ENCODE assay signal across 23 cellular contexts in genomic region chr1:196538473-196538872, GRCh38.
DNase-seq lines count a peak whose midpoint lies in the region; TF ChIP-seq lines count a peak whose summit lies in the region.
"Had no signal": no experiment of that assay in that cellular context is flagged by ENCODE, and none has a peak within 500 bp of the region (broad histone marks: within the 10 kb centered on the region; RNA-seq: fewer than 3 reads in every experiment).

No MANE protein-coding gene starts in this region.

- H3K4me2 ChIP-seq in OCI-LY7 (ENCODE audit: low read length) = no peak overlapping the region
- H3K4me2 ChIP-seq: hepatocyte had no signal

- H3K27me3 ChIP-seq in spleen (replicated peaks in 1 of 7) (no peaks in the 10 kb centered on the region), ascending aorta (no peaks in the 10 kb centered on the region)
- H3K27me3 ChIP-seq: esophagus muscularis mucosa, hepatocyte, sigmoid colon had no signal

- H3K27ac ChIP-seq in OCI-LY7 (ENCODE audit: low read depth, low read length, poor library complexity, severe bottlenecking) = no peak overlapping the region
- no peak overlapping the region for H3K27ac ChIP-seq in spleen
- H3K27ac ChIP-seq in ascending aorta = no peak overlapping the region
- H3K27ac ChIP-seq: C4-2B, esophagus muscularis mucosa, hepatocyte, parathyroid adenoma, sigmoid colon had no signal

- H3K9me3 ChIP-seq in OCI-LY7 (ENCODE audit: low read length) = peaks cover 24% of the 10 kb centered on the region
- peaks cover 0 to 50% (median 36%) of the 10 kb centered on the region in 8 donors for H3K9me3 ChIP-seq in spleen
- H3K9me3 ChIP-seq in ascending aorta = no peaks in the 10 kb centered on the region
- H3K9me3 ChIP-seq: esophagus muscularis mucosa had no signal

- no TSS peak for BruUV-seq in OCI-LY7 (replicated peaks; lab: Mats Ljungman, UMichigan)

- DNase-seq in NCI-H748 (lab: John Stamatoyannopoulos, UW; ENCODE audit: unreplicated experiment) (peak; percentile 18), NCI-H748 treated with DMSO at 0.1 percent for 48 hours (lab: John Stamatoyannopoulos, UW) (no peak), OCI-LY7 (ENCODE audit: low spot score) (peak; percentile 35), iPS DF 19.7 (ENCODE audit: low read depth, low spot score) (peak; percentile 23), spleen (peak; percentile 20), HK-2 (ENCODE audit: unreplicated experiment) (no peak), ascending aorta (ENCODE audit: low spot score in 2 of 2) (no peak), cerebellar cortex (ENCODE audit: low spot score) (no peak)
- DNase-seq: activated CD4-positive, alpha-beta memory T cell treated with anti-CD3 and anti-CD28 coated beads for 36 hours; activated naive CD8-positive, alpha-beta T cell treated with anti-CD3 and anti-CD28 coated beads, Interleukin-2, amount 10 ng/mL, durations not matched to agents 7 days and 5 days; effector CD8-positive, alpha-beta T cell; GDM1; HFFc6; islet precursor cell; Kasumi-1; NCI-H1105; NCI-H2029; NCI-H524; sigmoid colon had no signal

- POLR2A ChIA-PET in OCI-LY7 (lab: Charles Lee) = interaction anchor here (0.8 kb wide), 1 partner anchor 27 kb away, joined by 3 read pairs; no protein-coding TSS in a partner anchor

- TF ChIP-seq CTCF in OCI-LY7 (conservative IDR thresholded peaks at IDR 0.05; ENCODE audit: low read length) (no peak), spleen (IDR thresholded peaks at IDR 0.05 in 8 of 11, conservative IDR thresholded peaks at IDR 0.05 in 3 of 11) (no peak), ascending aorta (IDR thresholded peaks at IDR 0.05) (no peak)

- CTCF ChIA-PET in OCI-LY7 (lab: Charles Lee; ENCODE audit: unreplicated experiment) = no interaction called here

- no peaks in the 10 kb centered on the region for H3K36me3 ChIP-seq in OCI-LY7 (ENCODE audit: insufficient read depth, low read length)
- no peaks in the 10 kb centered on the region for H3K36me3 ChIP-seq in spleen
- H3K36me3 ChIP-seq in ascending aorta = no peaks in the 10 kb centered on the region
- H3K36me3 ChIP-seq: esophagus muscularis mucosa, sigmoid colon had no signal

- H3K79me2 ChIP-seq in OCI-LY7 (ENCODE audit: insufficient read depth, low read depth, low read length) = no peaks in the 10 kb centered on the region
- H3K79me2 ChIP-seq: hepatocyte, parathyroid adenoma had no signal

- no peaks in the 10 kb centered on the region for H3K9me2 ChIP-seq in OCI-LY7 (ENCODE audit: insufficient read depth, low read length)

- WGBS in spleen, 5 donors = 77 to 95% (median 90%) methylated on average over 4 of the region's 4 CpGs

- intact Hi-C loops in OCI-LY7 (cut with micrococcal nuclease; ENCODE audit: unreplicated experiment) = no loop called here
- intact Hi-C loops in spleen (cut with DNase I; ENCODE audit: low total_unique reads) = no loop called here
- intact Hi-C loops in ascending aorta (cut with DNase I) = no loop called here

- H3K4me1 ChIP-seq in OCI-LY7 (ENCODE audit: insufficient read depth, low read length, poor library complexity, severe bottlenecking) (no peaks in the 10 kb centered on the region), spleen (no peaks in the 10 kb centered on the region), ascending aorta (no peaks in the 10 kb centered on the region)
- H3K4me1 ChIP-seq: esophagus muscularis mucosa, parathyroid adenoma, sigmoid colon had no signal

- no peaks in the 10 kb centered on the region for H4K20me1 ChIP-seq in OCI-LY7 (ENCODE audit: insufficient read depth, low read length)

- no peak overlapping the region for H2AFZ ChIP-seq in OCI-LY7 (ENCODE audit: low read length)
- H2AFZ ChIP-seq: hepatocyte, parathyroid adenoma had no signal

- no peak overlapping the region for H3K4me3 ChIP-seq in OCI-LY7 (ENCODE audit: low read depth, low read length, poor library complexity, severe bottlenecking)
- H3K4me3 ChIP-seq in spleen = no peak overlapping the region
- no peak overlapping the region for H3K4me3 ChIP-seq in ascending aorta
- H3K4me3 ChIP-seq: esophagus muscularis mucosa, hepatocyte, sigmoid colon had no signal

- no peak for TF ChIP-seq POLR2A in spleen (IDR thresholded peaks at IDR 0.05)

Comparison
In these comparisons a context has a peak if more than half of its experiments do, and no peak if none do; other contexts are left out.
1. DNase-seq: peak in NCI-H748 (single experiment), OCI-LY7 (single experiment), iPS DF 19.7 (single experiment) and spleen (single experiment); none in NCI-H748 treated with DMSO at 0.1 percent for 48 hours (single experiment), HK-2 (single experiment), ascending aorta (0 of 2) and cerebellar cortex (single experiment).